10 cellular contexts compared by ENCODE assay signal in the genomic region with DNA sequence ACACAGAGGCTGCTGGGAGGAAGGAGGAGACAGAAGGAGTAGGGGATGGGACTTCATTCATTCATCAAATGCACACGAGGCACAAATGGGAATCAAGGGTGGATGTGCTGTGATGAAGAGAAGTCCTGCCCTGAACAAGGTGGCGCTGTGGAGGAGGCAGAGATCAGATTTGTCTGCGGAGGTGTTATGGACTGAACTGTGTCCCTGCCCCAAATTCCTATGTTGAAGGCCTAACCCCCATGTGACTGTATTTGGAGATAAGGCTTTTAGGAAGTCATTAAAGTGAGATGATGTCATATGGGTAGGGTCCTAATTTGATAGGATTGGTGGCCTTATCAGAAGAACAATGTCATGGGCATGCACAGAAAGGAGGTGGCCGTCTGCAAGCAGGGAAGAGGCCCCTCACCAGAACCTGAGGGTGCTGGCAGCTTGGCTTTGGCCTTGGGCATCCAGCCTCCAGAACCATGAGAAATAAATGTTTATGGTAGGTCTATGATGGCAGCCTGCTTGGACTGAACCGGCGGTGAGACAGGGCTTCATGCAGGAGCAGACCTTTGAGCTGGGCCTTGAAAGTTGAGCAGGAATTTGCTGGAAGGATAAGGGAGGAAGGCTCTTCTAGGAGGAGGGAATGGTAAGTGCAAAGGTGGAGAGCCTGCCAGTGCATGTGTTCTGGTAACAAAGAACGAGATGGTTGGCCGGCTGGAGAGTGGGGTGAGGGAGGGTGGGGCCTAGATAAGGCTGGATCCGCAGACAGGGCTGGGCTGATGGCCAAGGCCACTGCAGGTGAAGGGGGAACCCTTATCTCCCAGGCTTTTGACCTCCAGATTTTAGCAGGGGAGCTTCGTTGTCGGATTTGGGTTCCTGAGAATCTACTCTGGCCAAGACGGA. TPM values are rescaled to one million over a fixed set of nuclear protein-coding genes. Genes with fewer than 3 reads are reported as not detected.
DNase-seq lines count a peak whose midpoint lies in the region; ATAC-seq and TF ChIP-seq lines count a peak whose summit lies in the region.
"Had no signal": no experiment of that assay in that cellular context is flagged by ENCODE, and none has a peak within 500 bp of the region (broad histone marks: within the 10 kb centered on the region; RNA-seq: fewer than 3 reads in every experiment).

No MANE protein-coding gene starts in this region.

- peak overlapping the region; percentile 90 to 94 (median 92) for H3K27ac ChIP-seq in transverse colon

- WGBS in transverse colon (ENCODE audit: low coverage in 1 of 2), 2 donors = 56% methylated on average over 12 of the region's 12 CpGs; no CpG with 5 or more reads in 1 of the 2 donors

- no peaks in the 10 kb centered on the region for H3K36me3 Mint-ChIP-seq in T-helper 17 cell (ENCODE audit: low read depth)
- no peaks in the 10 kb centered on the region for H3K36me3 Mint-ChIP-seq in activated T-cell treated with anti-CD3 and anti-CD28 coated beads, Interleukin-2, amount 50 U/mL, for 4 hours (ENCODE audit: insufficient read depth)

- TF ChIP-seq EP300 in transverse colon (IDR thresholded peaks at IDR 0.05; ENCODE audit: low read depth) = no peak

- H3K27ac Mint-ChIP-seq in T-helper 17 cell = peak overlapping the region; percentile 21

- in situ Hi-C loops in transverse colon (cut with MboI; ENCODE audit: low pct_ligation_motif_present in 1 of 4, low pct_unique_long_range_greater_than_20kb in 1 of 4, low sequenced_read_pairs in 3 of 4) = no loop called here

- TF ChIP-seq CTCF in transverse colon (IDR thresholded peaks at IDR 0.05) = peak; percentile 8 to 53 (median 22)

- H3K4me1 Mint-ChIP-seq in T-helper 17 cell = no peaks in the 10 kb centered on the region
- peaks cover 3% of the 10 kb centered on the region for H3K4me1 Mint-ChIP-seq in activated T-cell treated with anti-CD3 and anti-CD28 coated beads, Interleukin-2, amount 50 U/mL, for 4 hours (ENCODE audit: low read depth)

- H3K4me3 ChIP-seq in transverse colon = peak overlapping the region in 1 of 4 donors; percentile 78

- no peak overlapping the region for H3K4me3 Mint-ChIP-seq in T-helper 17 cell
- no peak overlapping the region for H3K4me3 Mint-ChIP-seq in activated T-cell treated with anti-CD3 and anti-CD28 coated beads, Interleukin-2, amount 50 U/mL, for 4 hours

- no peaks in the 10 kb centered on the region for H3K36me3 ChIP-seq in transverse colon

- no peaks in the 10 kb centered on the region for H3K9me3 Mint-ChIP-seq in activated T-cell treated with anti-CD3 and anti-CD28 coated beads, Interleukin-2, amount 50 U/mL, for 4 hours

- no peaks in the 10 kb centered on the region for H3K9me3 ChIP-seq in T-helper 17 cell (ENCODE audit: control insufficient read depth, low read length, poor library complexity, severe bottlenecking)
- H3K9me3 ChIP-seq in transverse colon = no peaks in the 10 kb centered on the region

- DNase-seq in NOMO-1 (lab: John Stamatoyannopoulos, UW; ENCODE audit: unreplicated experiment in 2 of 2) = peak; percentile 19 to 45
- no peak for DNase-seq in NOMO-1 treated with dmso at 0.1 percent for 144 hours (lab: John Stamatoyannopoulos, UW; ENCODE audit: unreplicated experiment)
- no peak for DNase-seq in T-helper 17 cell
- peak; percentile 84 to 91 for DNase-seq in left colon
- peak; percentile 80 for DNase-seq in transverse colon
- no peak for DNase-seq in SHP77 (lab: John Stamatoyannopoulos, UW)
- no peak for DNase-seq in activated T-cell treated with anti-CD3 and anti-CD28 coated beads, Interleukin-2, amount 50 U/mL, for 4 hours
- DNase-seq: activated CD8-positive, alpha-beta memory T cell treated with anti-CD3 and anti-CD28 coated beads, Interleukin-2, amount 50 U/mL, for 48 hours; NCI-H226 had no signal

- peaks cover 7% of the 10 kb centered on the region for H3K27me3 ChIP-seq in transverse colon

- intact Hi-C loops in left colon (cut with DNase I, micrococcal nuclease) (loop anchor here in 1 of 2 donors (10.0 kb wide), 1 partner anchor 130 kb away; no protein-coding TSS in a partner anchor), transverse colon (cut with DNase I; ENCODE audit: low total_unique reads) (loop anchor here (10.0 kb wide), 1 partner anchor 70 kb away; no protein-coding TSS in a partner anchor)

- peak; percentile 47 for TF ChIP-seq POLR2A in transverse colon (IDR thresholded peaks at IDR 0.05)

- peaks cover 34% of the 10 kb centered on the region for H3K27me3 Mint-ChIP-seq in T-helper 17 cell
- H3K27me3 Mint-ChIP-seq in activated T-cell treated with anti-CD3 and anti-CD28 coated beads, Interleukin-2, amount 50 U/mL, for 4 hours (ENCODE audit: low read depth) = peaks cover 32% of the 10 kb centered on the region

- H3K4me1 ChIP-seq in transverse colon = peaks cover 7 to 54% (median 23%) of the 10 kb centered on the region in 4 donors

- ATAC-seq in T-helper 17 cell (no peak), left colon (peak; percentile 57), GM18909 (IDR thresholded peaks at IDR 0.05; ENCODE audit: poor library complexity, unreplicated experiment) (no peak)
- ATAC-seq in activated T-cell treated with anti-CD3 and anti-CD28 coated beads, Interleukin-2, amount 50 U/mL, for 4 hours = no peak

RNA-seq across cellular contexts. Expression of gene CEBPA, which starts 2.7 kb away (rescaled TPM):
- total RNA-seq in T-helper 17 cell (1 to 10 TPM; 2.2 to 2.4 TPM), left colon (10 to 100 TPM; 70.6 to 73.5 TPM), transverse colon (10 to 100 TPM; 69.4 to 84.2 (median 77.3) TPM)
- 1 to 10 TPM; 1.0 to 1.5 (median 1.5) TPM for total RNA-seq in activated T-cell treated with anti-CD3 and anti-CD28 coated beads, Interleukin-2, amount 50 U/mL, for 4 hours

Comparison
In these comparisons a context has a peak if more than half of its experiments do, and no peak if none do; other contexts are left out.
1. DNase-seq: peak in NOMO-1 (2 of 2), left colon (2 of 2) and transverse colon (single experiment); none in NOMO-1 treated with dmso at 0.1 percent for 144 hours (single experiment), T-helper 17 cell (0 of 3), SHP77 (0 of 2) and activated T-cell treated with anti-CD3 and anti-CD28 coated beads, Interleukin-2, amount 50 U/mL, for 4 hours (single experiment).
2. RNA of gene CEBPA, which starts 2.7 kb away (total RNA-seq): 69.4 to 84.2 TPM in transverse colon and 70.6 to 73.5 TPM in left colon; 2.2 to 2.4 TPM in T-helper 17 cell and 1.0 to 1.5 TPM in activated T-cell treated with anti-CD3 and anti-CD28 coated beads, Interleukin-2, amount 50 U/mL, for 4 hours; every median in the first group is over 10 times any median in the second.